ENCODE assay signal across 22 cellular contexts in genomic region chr5:10192309-10192708, GRCh38. TPM values are rescaled to one million over a fixed set of nuclear protein-coding genes. Genes with fewer than 3 reads are reported as not detected.
DNase-seq lines count a peak whose midpoint lies in the region; ATAC-seq, FAIRE-seq and TF ChIP-seq lines count a peak whose summit lies in the region.
"Had no signal": no experiment of that assay in that cellular context is flagged by ENCODE, and none has a peak within 500 bp of the region (broad histone marks: within the 10 kb centered on the region; RNA-seq: fewer than 3 reads in every experiment).

No MANE protein-coding gene starts in this region.

- CTCF ChIA-PET in AG04449 (lab: Yijun Ruan, JAX), result interaction anchor here (0.9 to 1.3 kb wide), 3 partner anchors 10 to 34 kb away, joined by 3 to 4 read pairs (median 3); no protein-coding TSS in a partner anchor

- 63 to 75% methylated on average over 3 of the region's 3 CpGs for WGBS in body of pancreas, 2 donors

- peak overlapping the region; percentile 3 for H3K4me2 ChIP-seq in astrocyte (ENCODE audit: low read length)
- H3K4me2 ChIP-seq: A549 had no signal

- H3K27me3 ChIP-seq in astrocyte (ENCODE audit: insufficient read depth, low read length) (no peaks in the 10 kb centered on the region), body of pancreas (no peaks in the 10 kb centered on the region)
- H3K27me3 ChIP-seq: cardiac muscle cell, gastroesophageal sphincter had no signal

- H3K4me3 Mint-ChIP-seq in HFFc6 (peak overlapping the region; percentile 75), astrocyte (ENCODE audit: unreplicated experiment) (no peak overlapping the region)
- H3K4me3 Mint-ChIP-seq: T-helper 17 cell, type B pancreatic cell had no signal

- TF ChIP-seq CTCF in AG04449 (IDR thresholded peaks at IDR 0.05; ENCODE audit: insufficient read depth, low read length, missing control alignments), result no peak
- TF ChIP-seq CTCF in HFFc6 (IDR thresholded peaks at IDR 0.05), result no peak
- TF ChIP-seq CTCF in astrocyte (IDR thresholded peaks at IDR 0.05; ENCODE audit: insufficient read depth, low read depth, low read length), result no peak
- no peak for TF ChIP-seq CTCF in body of pancreas (IDR thresholded peaks at IDR 0.05)
- no peak for TF ChIP-seq CTCF in coronary artery (IDR thresholded peaks at IDR 0.05)

- H3K27ac Mint-ChIP-seq in HFFc6 (peak overlapping the region; percentile 86), astrocyte (ENCODE audit: unreplicated experiment) (no peak overlapping the region)
- H3K27ac Mint-ChIP-seq: T-helper 17 cell, type B pancreatic cell had no signal

- H3K4me3 ChIP-seq in AG04449 (ENCODE audit: low read depth, low read length) (no peak overlapping the region), astrocyte (ENCODE audit: insufficient read depth, low read depth, low read length) (no peak overlapping the region), body of pancreas (no peak overlapping the region), coronary artery (no peak overlapping the region)
- H3K4me3 ChIP-seq: A549, cardiac muscle cell, gastroesophageal sphincter had no signal

- no peaks in the 10 kb centered on the region for H4K20me1 ChIP-seq in astrocyte (ENCODE audit: insufficient read depth, low read length)

- H3K9me3 Mint-ChIP-seq in HFFc6, result peaks cover 1% of the 10 kb centered on the region; the same call in 1 of the 2 replicates
- H3K9me3 Mint-ChIP-seq in astrocyte (ENCODE audit: unreplicated experiment), result peaks cover 10% of the 10 kb centered on the region

- TF ChIP-seq POLR2A in body of pancreas (IDR thresholded peaks at IDR 0.05), result no peak

- FAIRE-seq in astrocyte (lab: Jason Lieb, UNC), result no peak
- FAIRE-seq: A549 had no signal

- H3K36me3 Mint-ChIP-seq in HFFc6 (ENCODE audit: low read depth) (peaks cover 26% of the 10 kb centered on the region; the same call in 1 of the 2 replicates), astrocyte (ENCODE audit: low read depth, unreplicated experiment) (no peaks in the 10 kb centered on the region)
- H3K36me3 Mint-ChIP-seq: type B pancreatic cell had no signal

- POLR2A ChIA-PET in AG04449 (lab: Yijun Ruan, JAX), result interaction anchor here (0.7 kb wide), 1 partner anchor 8 kb away, joined by 3 read pairs; no protein-coding TSS in a partner anchor

- intact Hi-C loops in body of pancreas (cut with DNase I), result no loop called here
- intact Hi-C loops in Right ventricle myocardium superior (cut with DNase I), result no loop called here

- H3K4me1 Mint-ChIP-seq in HFFc6 (ENCODE audit: low read depth) (peaks cover 31% of the 10 kb centered on the region), astrocyte (ENCODE audit: low read depth, unreplicated experiment) (no peaks in the 10 kb centered on the region)
- H3K4me1 Mint-ChIP-seq: T-helper 17 cell had no signal

- H3K9ac ChIP-seq in astrocyte (ENCODE audit: low read length), result no peak overlapping the region

- H3K9me3 ChIP-seq in astrocyte (ENCODE audit: insufficient read depth, low read depth, low read length) (no peaks in the 10 kb centered on the region), body of pancreas (no peaks in the 10 kb centered on the region)

- ATAC-seq in body of pancreas (no peak), GM21717 (IDR thresholded peaks at IDR 0.05; ENCODE audit: unreplicated experiment) (no peak), Right ventricle myocardium superior (ENCODE audit: poor library complexity) (no peak)
- ATAC-seq: gastroesophageal sphincter, T-helper 17 cell had no signal

- H3K4me1 ChIP-seq in astrocyte (ENCODE audit: insufficient read depth, low read length) (no peaks in the 10 kb centered on the region), body of pancreas (no peaks in the 10 kb centered on the region)
- H3K4me1 ChIP-seq: A549, gastroesophageal sphincter had no signal

- no peak overlapping the region for H2AFZ ChIP-seq in astrocyte (ENCODE audit: low read depth, low read length)

- no peaks in the 10 kb centered on the region for H3K36me3 ChIP-seq in astrocyte (ENCODE audit: insufficient read depth, low read length)
- no peaks in the 10 kb centered on the region for H3K36me3 ChIP-seq in body of pancreas (replicated peaks in 1 of 2; ENCODE audit: insufficient read depth in 1 of 2, low read depth in 2 of 2)
- H3K36me3 ChIP-seq: cardiac muscle cell, gastroesophageal sphincter had no signal

- H3K27me3 Mint-ChIP-seq in HFFc6 (ENCODE audit: insufficient read depth) (peaks cover 1% of the 10 kb centered on the region; the same call in 1 of the 2 replicates), astrocyte (ENCODE audit: low read depth, unreplicated experiment) (no peaks in the 10 kb centered on the region)
- H3K27me3 Mint-ChIP-seq: T-helper 17 cell had no signal

- DNase-seq in AG04449 (ENCODE audit: low read depth, low spot score) (peak; percentile 56), HFFc6 (peak; percentile 69), astrocyte (ENCODE audit: low read depth) (peak; percentile 66), hepatic stellate cell (ENCODE audit: low spot score) (peak; percentile 80), body of pancreas (no peak), Right ventricle myocardium superior (no peak), coronary artery (ENCODE audit: low spot score) (no peak)
- DNase-seq: activated CD4-positive, alpha-beta T cell treated with anti-CD3 and anti-CD28 coated beads for 1 hour; activated CD8-positive, alpha-beta memory T cell treated with anti-CD3 and anti-CD28 coated beads, Interleukin-2, amount 50 U/mL, for 4 hours; activated naive CD4-positive, alpha-beta T cell treated with Interleukin-2 at 50 U/mL for 16 hours; Calu3; effector memory CD4-positive, alpha-beta T cell; GDM1; KBM-7; NCI-H1105; stimulated activated CD4-positive, alpha-beta T cell treated with anti-CD3 and anti-CD28 coated beads, Interleukin-4, amount 100 ng/mL, for 4 hours; T-helper 17 cell had no signal

- H3K79me2 ChIP-seq in astrocyte (ENCODE audit: insufficient read depth, low read length), result no peaks in the 10 kb centered on the region

- H3K27ac ChIP-seq in astrocyte (ENCODE audit: low read depth, low read length) (peak overlapping the region; percentile 10), body of pancreas (no peak overlapping the region), coronary artery (no peak overlapping the region)
- H3K27ac ChIP-seq: A549, cardiac muscle cell, gastroesophageal sphincter had no signal

RNA-seq across cellular contexts. Expression of gene ATPSCKMT, which starts 57.4 kb away (rescaled TPM):
- 10 to 100 TPM; 16.3 to 26.2 (median 18.8) TPM for total RNA-seq in HFFc6 (2021; fragmentation: NEBNext Ultra II Directional; extraction: Animal tissue kit (Norgen Biotek cat#: 25700))
- 13.8 and 15.3 TPM in 2 replicates for total RNA-seq in astrocyte
- 10 to 100 TPM in 1 of 2 donors, 1 to 10 TPM in 1; 4.6 to 13.2 TPM for total RNA-seq in body of pancreas
- 18.1 TPM for total RNA-seq in Right ventricle myocardium superior

RNA-seq across cellular contexts. Expression of gene CCT5, which starts 57.8 kb away (rescaled TPM):
- 100 to 1,000 TPM; 274 to 362 (median 330) TPM for total RNA-seq in HFFc6 (2021; fragmentation: NEBNext Ultra II Directional; extraction: Animal tissue kit (Norgen Biotek cat#: 25700))
- total RNA-seq in astrocyte (240 and 276 TPM in 2 replicates), body of pancreas (10 to 100 TPM; 45.4 to 76.1 TPM), Right ventricle myocardium superior (92.8 TPM)

Comparison
In these comparisons a context has a peak if more than half of its experiments do, and no peak if none do; other contexts are left out.
1. DNase-seq: peak in AG04449 (single experiment), HFFc6 (single experiment), astrocyte (single experiment) and hepatic stellate cell (single experiment); none in body of pancreas (0 of 4), Right ventricle myocardium superior (single experiment) and coronary artery (single experiment).